In the genomic region with DNA sequence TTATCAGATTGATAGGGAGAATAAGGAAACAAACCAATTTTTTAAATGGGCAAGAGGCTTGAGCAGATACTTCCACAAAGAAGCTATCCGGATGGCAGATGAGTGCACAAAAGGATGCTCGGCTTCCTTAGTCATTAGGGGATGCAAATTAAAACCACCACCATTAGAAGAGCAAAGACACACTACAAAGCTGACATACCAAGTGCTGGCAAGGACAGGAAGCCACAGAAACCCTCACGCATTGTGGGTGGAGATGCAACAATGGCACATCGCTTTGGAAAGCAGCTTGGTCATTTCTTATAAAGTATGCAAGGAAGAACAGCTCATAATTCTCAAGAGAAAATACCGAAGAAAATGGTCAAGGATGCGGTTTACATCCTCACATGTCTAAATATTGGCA, we compare ENCODE assay signal across 14 cellular contexts. TPM values are rescaled to one million over a fixed set of nuclear protein-coding genes. Genes with fewer than 3 reads are reported as not detected.
DNase-seq lines count a peak whose midpoint lies in the region; ATAC-seq lines count a peak whose summit lies in the region.
"Had no signal": no experiment of that assay in that cellular context is flagged by ENCODE, and none has a peak within 500 bp of the region (broad histone marks: within the 10 kb centered on the region; RNA-seq: fewer than 3 reads in every experiment).

No MANE protein-coding gene starts in this region.

- POLR2A ChIA-PET in activated CD4-positive, alpha-beta T cell treated with anti-CD3 and anti-CD28 coated beads for 36 hours (lab: Charles Lee): interaction anchor here (0.6 kb wide), 1 partner anchor 525 kb away, joined by 8 read pairs; no protein-coding TSS in a partner anchor
- POLR2A ChIA-PET in activated CD8-positive, alpha-beta T cell treated with anti-CD3 and anti-CD28 coated beads, Interleukin-2, amount 10 ng/mL, durations not matched to agents 7 days and 5 days (lab: Charles Lee): no interaction called here

- no peaks in the 10 kb centered on the region for H3K27me3 Mint-ChIP-seq in activated CD4-positive, alpha-beta T cell treated with anti-CD3 and anti-CD28 coated beads for 36 hours
- H3K27me3 Mint-ChIP-seq in activated CD8-positive, alpha-beta T cell treated with anti-CD3 and anti-CD28 coated beads, Interleukin-2, amount 10 ng/mL, durations not matched to agents 7 days and 5 days (ENCODE audit: low read depth): peaks cover 29% of the 10 kb centered on the region
- H3K27me3 Mint-ChIP-seq in stimulated activated naive CD8-positive, alpha-beta T cell treated with anti-CD3 and anti-CD28 coated beads, Interleukin-15, amount 100 ng/mL, for 72 hours: peaks cover 28% of the 10 kb centered on the region

- intact Hi-C loops in activated CD4-positive, alpha-beta T cell treated with anti-CD3 and anti-CD28 coated beads for 36 hours (cut with DNase I, micrococcal nuclease): no loop called here
- intact Hi-C loops in posterior cingulate gyrus (cut with DNase I): no loop called here

- H3K27ac Mint-ChIP-seq in activated CD4-positive, alpha-beta T cell treated with anti-CD3 and anti-CD28 coated beads for 36 hours: no peak overlapping the region
- no peak overlapping the region for H3K27ac Mint-ChIP-seq in activated CD8-positive, alpha-beta T cell treated with anti-CD3 and anti-CD28 coated beads, Interleukin-2, amount 10 ng/mL, durations not matched to agents 7 days and 5 days
- no peak overlapping the region for H3K27ac Mint-ChIP-seq in stimulated activated naive CD8-positive, alpha-beta T cell treated with anti-CD3 and anti-CD28 coated beads, Interleukin-15, amount 100 ng/mL, for 72 hours

- peaks cover 8% of the 10 kb centered on the region for H3K4me1 Mint-ChIP-seq in activated CD4-positive, alpha-beta T cell treated with anti-CD3 and anti-CD28 coated beads for 36 hours
- peaks cover 33% of the 10 kb centered on the region for H3K4me1 Mint-ChIP-seq in activated CD8-positive, alpha-beta T cell treated with anti-CD3 and anti-CD28 coated beads, Interleukin-2, amount 10 ng/mL, durations not matched to agents 7 days and 5 days (ENCODE audit: low read depth)
- H3K4me1 Mint-ChIP-seq in stimulated activated naive CD8-positive, alpha-beta T cell treated with anti-CD3 and anti-CD28 coated beads, Interleukin-15, amount 100 ng/mL, for 72 hours: peaks cover 23% of the 10 kb centered on the region

- DNase-seq in activated CD4-positive, alpha-beta T cell treated with anti-CD3 and anti-CD28 coated beads for 36 hours: peak; percentile 50
- DNase-seq in activated CD4-positive, alpha-beta T cell treated with anti-CD3 and anti-CD28 coated beads for 4 hours: no peak
- DNase-seq in stimulated activated CD4-positive, alpha-beta T cell treated with anti-CD3 and anti-CD28 coated beads, Interleukin-4, amount 100 ng/mL, for 24 hours: peak; percentile 16
- no peak for DNase-seq in stimulated activated CD4-positive, alpha-beta T cell treated with anti-CD3 and anti-CD28 coated beads, Interleukin-4, amount 100 ng/mL, for 4 hours
- peak; percentile 56 for DNase-seq in activated CD8-positive, alpha-beta T cell treated with anti-CD3 and anti-CD28 coated beads, Interleukin-2, amount 10 ng/mL, durations not matched to agents 7 days and 5 days
- peak in 1 of 2 donors; percentile 34 for DNase-seq in stimulated activated naive CD8-positive, alpha-beta T cell treated with anti-CD3 and anti-CD28 coated beads, Interleukin-15, amount 100 ng/mL, for 72 hours
- no peak for DNase-seq in posterior cingulate gyrus
- DNase-seq: C1 segment of cervical spinal cord, COR-L47, DMS153, NCI-H2107, NCI-H345, NCI-H526 treated with DMSO at 0.1 percent for 48 hours had no signal

- no peaks in the 10 kb centered on the region for H3K36me3 Mint-ChIP-seq in activated CD4-positive, alpha-beta T cell treated with anti-CD3 and anti-CD28 coated beads for 36 hours (ENCODE audit: low read depth)
- H3K36me3 Mint-ChIP-seq in activated CD8-positive, alpha-beta T cell treated with anti-CD3 and anti-CD28 coated beads, Interleukin-2, amount 10 ng/mL, durations not matched to agents 7 days and 5 days (ENCODE audit: low read depth): no peaks in the 10 kb centered on the region

- H3K9me3 Mint-ChIP-seq in activated CD4-positive, alpha-beta T cell treated with anti-CD3 and anti-CD28 coated beads for 36 hours (ENCODE audit: low read depth): no peaks in the 10 kb centered on the region
- no peaks in the 10 kb centered on the region for H3K9me3 Mint-ChIP-seq in activated CD8-positive, alpha-beta T cell treated with anti-CD3 and anti-CD28 coated beads, Interleukin-2, amount 10 ng/mL, durations not matched to agents 7 days and 5 days (ENCODE audit: insufficient read depth)
- H3K9me3 Mint-ChIP-seq in stimulated activated naive CD8-positive, alpha-beta T cell treated with anti-CD3 and anti-CD28 coated beads, Interleukin-15, amount 100 ng/mL, for 72 hours: no peaks in the 10 kb centered on the region

- ATAC-seq in activated CD4-positive, alpha-beta T cell treated with anti-CD3 and anti-CD28 coated beads for 36 hours: peak; percentile 75
- ATAC-seq in activated CD8-positive, alpha-beta T cell treated with anti-CD3 and anti-CD28 coated beads, Interleukin-2, amount 10 ng/mL, durations not matched to agents 7 days and 5 days: peak; percentile 50
- ATAC-seq in stimulated activated naive CD8-positive, alpha-beta T cell treated with anti-CD3 and anti-CD28 coated beads, Interleukin-15, amount 100 ng/mL, for 72 hours: peak; percentile 64
- ATAC-seq in HG02840 (IDR thresholded peaks at IDR 0.05; ENCODE audit: low FRiP score, unreplicated experiment): no peak

- no peak overlapping the region for H3K4me3 Mint-ChIP-seq in activated CD4-positive, alpha-beta T cell treated with anti-CD3 and anti-CD28 coated beads for 36 hours
- no peak overlapping the region for H3K4me3 Mint-ChIP-seq in activated CD8-positive, alpha-beta T cell treated with anti-CD3 and anti-CD28 coated beads, Interleukin-2, amount 10 ng/mL, durations not matched to agents 7 days and 5 days
- H3K4me3 Mint-ChIP-seq in stimulated activated naive CD8-positive, alpha-beta T cell treated with anti-CD3 and anti-CD28 coated beads, Interleukin-15, amount 100 ng/mL, for 72 hours: no peak overlapping the region

- CTCF ChIA-PET in activated CD4-positive, alpha-beta T cell treated with anti-CD3 and anti-CD28 coated beads for 36 hours (lab: Charles Lee): no interaction called here
- CTCF ChIA-PET in activated CD8-positive, alpha-beta T cell treated with anti-CD3 and anti-CD28 coated beads, Interleukin-2, amount 10 ng/mL, durations not matched to agents 7 days and 5 days (lab: Charles Lee): interaction anchor here (1.2 kb wide), 1 partner anchor 137 kb away, joined by 3 read pairs; no protein-coding TSS in a partner anchor

RNA-seq across cellular contexts. Expression of a gene that starts 19.8 kb away (rescaled TPM):
- total RNA-seq in activated CD4-positive, alpha-beta T cell treated with anti-CD3 and anti-CD28 coated beads for 36 hours: under 1 TPM; 0.12 to 0.23 TPM
- total RNA-seq in activated CD8-positive, alpha-beta T cell treated with anti-CD3 and anti-CD28 coated beads, Interleukin-2, amount 10 ng/mL, durations not matched to agents 7 days and 5 days: under 1 TPM; 0.50 to 0.55 TPM

RNA-seq across cellular contexts. Expression of a gene that starts 58.5 kb away (rescaled TPM):
- 10 to 100 TPM; 66.2 to 68.4 TPM for total RNA-seq in activated CD4-positive, alpha-beta T cell treated with anti-CD3 and anti-CD28 coated beads for 36 hours
- total RNA-seq in activated CD8-positive, alpha-beta T cell treated with anti-CD3 and anti-CD28 coated beads, Interleukin-2, amount 10 ng/mL, durations not matched to agents 7 days and 5 days: 10 to 100 TPM; 59.0 to 63.6 TPM

Comparison
In these comparisons a context has a peak if more than half of its experiments do, and no peak if none do; other contexts are left out.
1. DNase-seq: peak in activated CD4-positive, alpha-beta T cell treated with anti-CD3 and anti-CD28 coated beads for 36 hours (single experiment), stimulated activated CD4-positive, alpha-beta T cell treated with anti-CD3 and anti-CD28 coated beads, Interleukin-4, amount 100 ng/mL, for 24 hours (single experiment) and activated CD8-positive, alpha-beta T cell treated with anti-CD3 and anti-CD28 coated beads, Interleukin-2, amount 10 ng/mL, durations not matched to agents 7 days and 5 days (single experiment); none in activated CD4-positive, alpha-beta T cell treated with anti-CD3 and anti-CD28 coated beads for 4 hours (0 of 2), stimulated activated CD4-positive, alpha-beta T cell treated with anti-CD3 and anti-CD28 coated beads, Interleukin-4, amount 100 ng/mL, for 4 hours (0 of 2) and posterior cingulate gyrus (0 of 10).